8 cellular contexts compared by ENCODE assay signal in genomic region chr9:105244274-105244995, GRCh38. TPM values are rescaled to one million over a fixed set of nuclear protein-coding genes. Genes with fewer than 3 reads are reported as not detected.
DNase-seq lines count a peak whose midpoint lies in the region; ATAC-seq, FAIRE-seq and TF ChIP-seq lines count a peak whose summit lies in the region.

TSS of gene SLC44A1 (plus strand) at chr9:105244651. CDS start at chr9:105244869, 218 bp downstream.

- no peak within 1 kb of the TSS for H3K27ac Mint-ChIP-seq in nephron progenitor cell
- peak within 1 kb of the TSS; percentile 85 for H3K27ac Mint-ChIP-seq in stimulated activated naive CD8-positive, alpha-beta T cell treated with anti-CD3 and anti-CD28 coated beads, Interleukin-15, Interleukin-2, amounts not matched to agents 100 ng/mL and 50 ng/mL, for 24 hours

- H3K9me3 ChIP-seq in RWPE2 (ENCODE audit: severe bottlenecking), result no peaks in the 10 kb centered on the region

- H3K4me3 Mint-ChIP-seq in nephron progenitor cell, result peak within 1 kb of the TSS; percentile 98
- peak within 1 kb of the TSS; percentile 88 for H3K4me3 Mint-ChIP-seq in stimulated activated naive CD8-positive, alpha-beta T cell treated with anti-CD3 and anti-CD28 coated beads, Interleukin-15, Interleukin-2, amounts not matched to agents 100 ng/mL and 50 ng/mL, for 24 hours

- TF ChIP-seq POLR2A in H54 (IDR thresholded peaks at IDR 0.05; ENCODE audit: low read depth, low read length), result peak; percentile 66

- H3K4me1 Mint-ChIP-seq in nephron progenitor cell, result peaks cover 73% of the 10 kb centered on the region
- peaks cover 22% of the 10 kb centered on the region for H3K4me1 Mint-ChIP-seq in stimulated activated naive CD8-positive, alpha-beta T cell treated with anti-CD3 and anti-CD28 coated beads, Interleukin-15, Interleukin-2, amounts not matched to agents 100 ng/mL and 50 ng/mL, for 24 hours (ENCODE audit: low read depth)

- H3K36me3 Mint-ChIP-seq in nephron progenitor cell (ENCODE audit: low read depth), result no peaks in the 10 kb centered on the region
- H3K36me3 Mint-ChIP-seq in stimulated activated naive CD8-positive, alpha-beta T cell treated with anti-CD3 and anti-CD28 coated beads, Interleukin-15, Interleukin-2, amounts not matched to agents 100 ng/mL and 50 ng/mL, for 24 hours (ENCODE audit: low read depth), result no peaks in the 10 kb centered on the region

- H3K27me3 ChIP-seq in RWPE2 (ENCODE audit: insufficient read depth, poor library complexity, severe bottlenecking), result no peaks in the 10 kb centered on the region

- H3K9me3 Mint-ChIP-seq in nephron progenitor cell, result no peaks in the 10 kb centered on the region
- H3K9me3 Mint-ChIP-seq in stimulated activated naive CD8-positive, alpha-beta T cell treated with anti-CD3 and anti-CD28 coated beads, Interleukin-15, Interleukin-2, amounts not matched to agents 100 ng/mL and 50 ng/mL, for 24 hours, result no peaks in the 10 kb centered on the region

- H3K27ac ChIP-seq in RWPE2 (ENCODE audit: poor library complexity, severe bottlenecking), result peak within 1 kb of the TSS; percentile 57

- no peaks in the 10 kb centered on the region for H3K36me3 ChIP-seq in RWPE2 (ENCODE audit: low read depth)

- peak; percentile 87 for FAIRE-seq in H54 (lab: Jason Lieb, UNC)

- no peaks in the 10 kb centered on the region for H3K27me3 Mint-ChIP-seq in nephron progenitor cell (ENCODE audit: low read depth, poor library complexity)
- peaks cover 39% of the 10 kb centered on the region for H3K27me3 Mint-ChIP-seq in stimulated activated naive CD8-positive, alpha-beta T cell treated with anti-CD3 and anti-CD28 coated beads, Interleukin-15, Interleukin-2, amounts not matched to agents 100 ng/mL and 50 ng/mL, for 24 hours

- ATAC-seq in RWPE2 (ENCODE audit: low read depth), result peak; percentile 92

- DNase-seq in ELF-1 (ENCODE audit: low read depth, low spot score) (peak; percentile 97), H54 (ENCODE audit: insufficient read length, low spot score) (peak; percentile 93), LoVo (ENCODE audit: low spot score) (peak; percentile 96), RWPE2 (ENCODE audit: low spot score) (peak; percentile 96), fibroblast of the aortic adventitia (ENCODE audit: low read depth) (peak; percentile 93), nephron progenitor cell (peak; percentile 94)
- peak; percentile 97 for DNase-seq in activated effector memory CD4-positive, alpha-beta T cell treated with anti-CD3 and anti-CD28 coated beads, Interleukin-2, amount 50 U/mL, for 16 hours

- no peak for TF ChIP-seq CTCF in RWPE2 (IDR thresholded peaks at IDR 0.05; ENCODE audit: poor library complexity, severe bottlenecking)
- no peak for TF ChIP-seq CTCF in fibroblast of the aortic adventitia (IDR thresholded peaks at IDR 0.05; ENCODE audit: insufficient read depth, low read length)
- no peak for TF ChIP-seq CTCF in nephron progenitor cell (IDR thresholded peaks at IDR 0.05)

- peaks cover 10% of the 10 kb centered on the region for H3K4me1 ChIP-seq in RWPE2 (ENCODE audit: insufficient read depth, poor library complexity, severe bottlenecking)

- H3K4me3 ChIP-seq in RWPE2 (ENCODE audit: severe bottlenecking) (peak within 1 kb of the TSS; percentile 71), fibroblast of the aortic adventitia (ENCODE audit: low read depth, low read length) (peak within 1 kb of the TSS; percentile 82)

RNA-seq across cellular contexts. Expression of gene SLC44A1, which starts in this region (rescaled TPM):
- 44.1 and 60.5 TPM in 2 replicates for total RNA-seq in fibroblast of the aortic adventitia (ENCODE audit: low replicate concordance)

Comparison
In these comparisons a context has a peak if more than half of its experiments do, and no peak if none do; other contexts are left out.
1. Peak in every context shown above with its lines: DNase-seq, ATAC-seq, H3K4me3 ChIP-seq and H3K27ac ChIP-seq.